ENCODE assay signal across 8 cellular contexts in genomic region chr6:36679043-36679821, GRCh38. TPM values are rescaled to one million over a fixed set of nuclear protein-coding genes. Genes with fewer than 3 reads are reported as not detected.
DNase-seq lines count a peak whose midpoint lies in the region; ATAC-seq and TF ChIP-seq lines count a peak whose summit lies in the region.

No MANE protein-coding gene starts in this region.

- H3K9me3 ChIP-seq in mucosa of stomach (ENCODE audit: control insufficient read depth, low read length) = no peaks in the 10 kb centered on the region
- H3K9me3 ChIP-seq in transverse colon = no peaks in the 10 kb centered on the region

- in situ Hi-C loops in KBM-7 (cut with MboI; ENCODE audit: low pct_unique_long_range_greater_than_20kb, low sequenced_read_pairs) = no loop called here
- in situ Hi-C loops in transverse colon (cut with MboI; ENCODE audit: low pct_ligation_motif_present in 1 of 4, low pct_unique_long_range_greater_than_20kb in 1 of 4, low sequenced_read_pairs in 3 of 4) = no loop called here

- H3K27ac Mint-ChIP-seq in activated CD8-positive, alpha-beta T cell treated with anti-CD3 and anti-CD28 coated beads for 36 hours = peak overlapping the region; percentile 72

- peaks cover 55% of the 10 kb centered on the region for H3K4me1 Mint-ChIP-seq in activated CD8-positive, alpha-beta T cell treated with anti-CD3 and anti-CD28 coated beads for 36 hours (ENCODE audit: low read depth)

- H3K27me3 ChIP-seq in mucosa of stomach (ENCODE audit: control insufficient read depth, insufficient read depth, low read length) = no peaks in the 10 kb centered on the region
- H3K27me3 ChIP-seq in transverse colon = no peaks in the 10 kb centered on the region

- peaks cover 4% of the 10 kb centered on the region for H3K27me3 Mint-ChIP-seq in activated CD8-positive, alpha-beta T cell treated with anti-CD3 and anti-CD28 coated beads for 36 hours

- peaks cover 27% of the 10 kb centered on the region for H3K36me3 Mint-ChIP-seq in activated CD8-positive, alpha-beta T cell treated with anti-CD3 and anti-CD28 coated beads for 36 hours (ENCODE audit: low read depth)

- intact Hi-C loops in activated CD8-positive, alpha-beta T cell treated with anti-CD3 and anti-CD28 coated beads for 36 hours (cut with micrococcal nuclease) = no loop called here
- intact Hi-C loops in transverse colon (cut with DNase I; ENCODE audit: low total_unique reads) = loop anchor here (10.0 kb wide), 1 partner anchor 254 kb away; no protein-coding TSS in a partner anchor

- H3K9me3 Mint-ChIP-seq in activated CD8-positive, alpha-beta T cell treated with anti-CD3 and anti-CD28 coated beads for 36 hours = no peaks in the 10 kb centered on the region

- H3K4me3 ChIP-seq in epithelial cell of proximal tubule (ENCODE audit: low read depth, low read length) = peak overlapping the region; percentile 99
- peak overlapping the region; percentile 98 for H3K4me3 ChIP-seq in mucosa of stomach (ENCODE audit: low read length)
- peak overlapping the region; percentile 66 to 84 (median 78) for H3K4me3 ChIP-seq in transverse colon

- H3K4me1 ChIP-seq in mucosa of stomach (ENCODE audit: control insufficient read depth, insufficient read depth, low read length) = peaks cover 54% of the 10 kb centered on the region
- peaks cover 22 to 53% (median 46%) of the 10 kb centered on the region in 4 donors for H3K4me1 ChIP-seq in transverse colon

- no peak for TF ChIP-seq POLR2A in transverse colon (IDR thresholded peaks at IDR 0.05)

- 1% methylated on average over 29 of the region's 60 CpGs; no CpG with 5 or more reads in 1 of the 2 donors for WGBS in transverse colon (ENCODE audit: low coverage in 1 of 2), 2 donors

- H3K27ac ChIP-seq in transverse colon = peak overlapping the region; percentile 96 to 98 (median 97)

- CTCF ChIA-PET in activated CD8-positive, alpha-beta T cell treated with anti-CD3 and anti-CD28 coated beads for 36 hours (lab: Charles Lee) = interaction anchor here (0.7 to 6.8 kb wide), 13 partner anchors 10 to 103 kb away, joined by 3 to 36 read pairs (median 4); no protein-coding TSS in a partner anchor
- CTCF ChIA-PET in HEK293T (lab: Yijun Ruan, JAX) = interaction anchor here (0.7 to 3.0 kb wide), 4 partner anchors 11 to 644 kb away, joined by 3 to 25 read pairs (median 4); no protein-coding TSS in a partner anchor

- peaks cover 10% of the 10 kb centered on the region for H3K36me3 ChIP-seq in mucosa of stomach (ENCODE audit: control insufficient read depth, insufficient read depth, low read length)
- H3K36me3 ChIP-seq in transverse colon = peaks cover 0 to 4% (median 3%) of the 10 kb centered on the region in 4 donors

- no peak for TF ChIP-seq CTCF in activated CD8-positive, alpha-beta T cell treated with anti-CD3 and anti-CD28 coated beads for 36 hours (IDR thresholded peaks at IDR 0.05)
- TF ChIP-seq CTCF in epithelial cell of proximal tubule (conservative IDR thresholded peaks at IDR 0.05; ENCODE audit: low read depth, low read length) = no peak
- peak in 1 of 5 experiments; percentile 9 for TF ChIP-seq CTCF in transverse colon (IDR thresholded peaks at IDR 0.05)

- POLR2A ChIA-PET in activated CD8-positive, alpha-beta T cell treated with anti-CD3 and anti-CD28 coated beads for 36 hours (lab: Charles Lee) = interaction anchor here (0.6 to 2.5 kb wide), 16 partner anchors 9 to 105 kb away, joined by 3 to 9 read pairs (median 4); no protein-coding TSS in a partner anchor
- POLR2A ChIA-PET in HEK293T (lab: Yijun Ruan, JAX) = interaction anchor here (1.0 to 2.6 kb wide), 10 partner anchors 9 to 54 kb away, joined by 3 to 19 read pairs (median 6); no protein-coding TSS in a partner anchor

- peak overlapping the region; percentile 91 for H3K4me3 Mint-ChIP-seq in activated CD8-positive, alpha-beta T cell treated with anti-CD3 and anti-CD28 coated beads for 36 hours

- no peak for ATAC-seq in activated CD8-positive, alpha-beta T cell treated with anti-CD3 and anti-CD28 coated beads for 36 hours
- no peak for ATAC-seq in GM18909 (IDR thresholded peaks at IDR 0.05; ENCODE audit: poor library complexity, unreplicated experiment)

- peak overlapping the region; percentile 96 for H3K9ac ChIP-seq in mucosa of stomach (ENCODE audit: low read length)

- peak; percentile 96 for TF ChIP-seq EP300 in transverse colon (IDR thresholded peaks at IDR 0.05; ENCODE audit: low read depth)

- DNase-seq in DMS79 (lab: John Stamatoyannopoulos, UW) = peak; percentile 32
- DNase-seq in KBM-7 = peak; percentile 65
- no peak for DNase-seq in activated CD8-positive, alpha-beta T cell treated with anti-CD3 and anti-CD28 coated beads for 36 hours
- DNase-seq in epithelial cell of proximal tubule (ENCODE audit: low read depth) = no peak
- peak; percentile 69 for DNase-seq in transverse colon
- DNase-seq in HEK293T (ENCODE audit: extremely low spot score) = no peak

TF ChIP-seq in HEK293T, 16 proteins besides CTCF, POLR2A, EP300 and RAD21:
- TF ChIP-seq HDGF (IDR thresholded peaks at IDR 0.05; ENCODE audit: borderline replicate concordance) (no peak), ELF4 (IDR thresholded peaks at IDR 0.05) (no peak), ZNF384 (IDR thresholded peaks at IDR 0.05) (no peak), L3MBTL2 (conservative IDR thresholded peaks at IDR 0.05) (no peak), TARDBP (IDR thresholded peaks at IDR 0.05) (no peak), FOXM1 (IDR thresholded peaks at IDR 0.05; ENCODE audit: borderline replicate concordance) (no peak), NFRKB (IDR thresholded peaks at IDR 0.05) (no peak), CTBP1 (IDR thresholded peaks at IDR 0.05; ENCODE audit: borderline replicate concordance) (no peak), BHLHE40 (IDR thresholded peaks at IDR 0.05; ENCODE audit: borderline replicate concordance) (no peak), LEF1 (IDR thresholded peaks at IDR 0.05; ENCODE audit: borderline replicate concordance) (no peak), FOXA1 (IDR thresholded peaks at IDR 0.05) (no peak), ARNT (IDR thresholded peaks at IDR 0.05) (no peak), SP1 (IDR thresholded peaks at IDR 0.05) (no peak)
- TF ChIP-seq, protein P1, sequence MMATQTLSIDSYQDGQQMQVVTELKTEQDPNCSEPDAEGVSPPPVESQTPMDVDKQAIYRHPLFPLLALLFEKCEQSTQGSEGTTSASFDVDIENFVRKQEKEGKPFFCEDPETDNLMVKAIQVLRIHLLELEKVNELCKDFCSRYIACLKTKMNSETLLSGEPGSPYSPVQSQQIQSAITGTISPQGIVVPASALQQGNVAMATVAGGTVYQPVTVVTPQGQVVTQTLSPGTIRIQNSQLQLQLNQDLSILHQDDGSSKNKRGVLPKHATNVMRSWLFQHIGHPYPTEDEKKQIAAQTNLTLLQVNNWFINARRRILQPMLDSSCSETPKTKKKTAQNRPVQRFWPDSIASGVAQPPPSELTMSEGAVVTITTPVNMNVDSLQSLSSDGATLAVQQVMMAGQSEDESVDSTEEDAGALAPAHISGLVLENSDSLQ (IDR thresholded peaks at IDR 0.05) = no peak
TF ChIP-seq in HEK293T: peak in this region for 0.

RNA-seq across cellular contexts. Expression of gene CDKN1A, which starts 0.7 kb away (rescaled TPM):
- total RNA-seq in activated CD8-positive, alpha-beta T cell treated with anti-CD3 and anti-CD28 coated beads for 36 hours = 10 to 100 TPM; 42.3 to 47.4 TPM
- total RNA-seq in epithelial cell of proximal tubule (208 and 427 TPM in 2 replicates), transverse colon (100 to 1,000 TPM in 3 of 4 donors, 10 to 100 TPM in 1; 34.6 to 613 (median 264) TPM)

RNA-seq across cellular contexts. Expression of gene RAB44, which starts 18.4 kb away (rescaled TPM):
- total RNA-seq in activated CD8-positive, alpha-beta T cell treated with anti-CD3 and anti-CD28 coated beads for 36 hours = under 1 TPM in 1 of 2 experiments, not detected in 1; 0.07 TPM
- total RNA-seq in epithelial cell of proximal tubule (under 0.01 TPM in 1 of 2 replicates, not detected in the other), transverse colon (1 to 10 TPM in 1 of 4 donors, under 1 TPM in 3; 0.14 to 1.1 (median 0.46) TPM)

Comparison
In these comparisons a context has a peak if more than half of its experiments do, and no peak if none do; other contexts are left out.
1. DNase-seq: peak in DMS79 (single experiment), KBM-7 (single experiment) and transverse colon (single experiment); none in activated CD8-positive, alpha-beta T cell treated with anti-CD3 and anti-CD28 coated beads for 36 hours (single experiment), epithelial cell of proximal tubule (single experiment) and HEK293T (single experiment).
2. Peak in every context shown above with its lines, with median percentiles within 50 percentile points of each other: H3K4me3 ChIP-seq.